Comparison of ENCODE assay signal across 8 cellular contexts in genomic region chr10:22713853-22714523, GRCh38. TPM values are rescaled to one million over a fixed set of nuclear protein-coding genes. Genes with fewer than 3 reads are reported as not detected.
DNase-seq lines count a peak whose midpoint lies in the region; ATAC-seq, FAIRE-seq and TF ChIP-seq lines count a peak whose summit lies in the region.

No MANE protein-coding gene starts in this region.

- peak overlapping the region; percentile 94 for H3K4me3 Mint-ChIP-seq in CD8-positive, alpha-beta T cell
- H3K4me3 Mint-ChIP-seq in naive thymus-derived CD4-positive, alpha-beta T cell: peak overlapping the region; percentile 78 to 97 (median 88)
- H3K4me3 Mint-ChIP-seq in type B pancreatic cell: peak overlapping the region; percentile 83

- peak overlapping the region; percentile 97 for H3K4me2 ChIP-seq in endothelial cell of umbilical vein (ENCODE audit: insufficient read depth, low read length)

- no peaks in the 10 kb centered on the region for H3K9me1 ChIP-seq in endothelial cell of umbilical vein (replicated peaks; ENCODE audit: control insufficient read depth, extremely low read depth, insufficient read depth, low read length)

- no peaks in the 10 kb centered on the region for H3K27me3 Mint-ChIP-seq in CD8-positive, alpha-beta T cell (ENCODE audit: low read depth)
- peaks cover 0 to 6% (median 0%) of the 10 kb centered on the region in 5 donors for H3K27me3 Mint-ChIP-seq in naive thymus-derived CD4-positive, alpha-beta T cell
- peaks cover 11% of the 10 kb centered on the region for H3K27me3 Mint-ChIP-seq in type B pancreatic cell

- intact Hi-C loops in CD8-positive, alpha-beta T cell (cut with DNase I, micrococcal nuclease): loop anchor here (1.0 to 10.0 kb wide), 6 partner anchors 59 to 1179 kb away; partner anchors contain the start of gene MLLT10 (in 1 of the 2)
- intact Hi-C loops in endothelial cell of umbilical vein (cut with micrococcal nuclease): loop anchor here (1.0 to 10.0 kb wide), 10 partner anchors 65 to 712 kb away; partner anchors contain the start of genes COMMD3 and DNAJC1
- intact Hi-C loops in naive thymus-derived CD4-positive, alpha-beta T cell (cut with micrococcal nuclease): loop anchor here (1.0 to 10.0 kb wide), 20 partner anchors 13 to 1179 kb away; partner anchors contain the start of genes DNAJC1 (in 2 of the 2), BMI1 (in 1 of the 2), COMMD3 (in 1 of the 2) and MLLT10 (in 1 of the 2)

- FAIRE-seq in endothelial cell of umbilical vein (lab: Jason Lieb, UNC): no peak

- peak overlapping the region; percentile 87 for H3K27ac Mint-ChIP-seq in CD8-positive, alpha-beta T cell
- peak overlapping the region in 7 of 9 donors; percentile 67 to 89 (median 83) for H3K27ac Mint-ChIP-seq in naive thymus-derived CD4-positive, alpha-beta T cell
- no peak overlapping the region for H3K27ac Mint-ChIP-seq in type B pancreatic cell

- no peak for TF ChIP-seq POLR2A in endothelial cell of umbilical vein (IDR thresholded peaks at IDR 0.05; ENCODE audit: low read depth, low read length)

- H2AFZ ChIP-seq in endothelial cell of umbilical vein (ENCODE audit: low read depth, low read length): peak overlapping the region; percentile 97

- peaks cover 44% of the 10 kb centered on the region for H3K79me2 ChIP-seq in endothelial cell of umbilical vein (ENCODE audit: control insufficient read depth, insufficient read depth, low read length)

- peaks cover 13% of the 10 kb centered on the region for H3K36me3 Mint-ChIP-seq in CD8-positive, alpha-beta T cell
- H3K36me3 Mint-ChIP-seq in naive thymus-derived CD4-positive, alpha-beta T cell: peaks cover 0 to 10% (median 3%) of the 10 kb centered on the region in 5 donors
- no peaks in the 10 kb centered on the region for H3K36me3 Mint-ChIP-seq in type B pancreatic cell

- H3K27ac ChIP-seq in CD8-positive, alpha-beta T cell (ENCODE audit: low read depth, low read length): peak overlapping the region; percentile 78
- peak overlapping the region; percentile 55 for H3K27ac ChIP-seq in endothelial cell of umbilical vein (ENCODE audit: insufficient read depth, low read depth, low read length)
- H3K27ac ChIP-seq in naive thymus-derived CD4-positive, alpha-beta T cell (ENCODE audit: low read depth, low read length): peak overlapping the region; percentile 84

- H3K4me1 ChIP-seq in CD8-positive, alpha-beta T cell (ENCODE audit: insufficient read depth, low read length): peaks cover 32% of the 10 kb centered on the region
- peaks cover 17% of the 10 kb centered on the region for H3K4me1 ChIP-seq in endothelial cell of umbilical vein (ENCODE audit: control insufficient read depth, extremely low read depth, insufficient read depth, low read length)
- peaks cover 18 to 29% of the 10 kb centered on the region in 2 donors for H3K4me1 ChIP-seq in naive thymus-derived CD4-positive, alpha-beta T cell (ENCODE audit: control insufficient read depth in 2 of 2, insufficient read depth in 2 of 2, low read length in 2 of 2)

- no peaks in the 10 kb centered on the region for H3K9me3 Mint-ChIP-seq in CD8-positive, alpha-beta T cell
- H3K9me3 Mint-ChIP-seq in naive thymus-derived CD4-positive, alpha-beta T cell: no peaks in the 10 kb centered on the region
- H3K9me3 Mint-ChIP-seq in type B pancreatic cell: no peaks in the 10 kb centered on the region

- H3K4me3 ChIP-seq in CD8-positive, alpha-beta T cell (ENCODE audit: low read depth, low read length): peak overlapping the region; percentile 61
- peak overlapping the region; percentile 89 to 100 (median 89) for H3K4me3 ChIP-seq in endothelial cell of umbilical vein (replicated peaks in 1 of 3; ENCODE audit: insufficient read depth in 1 of 3, low read depth in 1 of 3, low read length in 3 of 3)
- H3K4me3 ChIP-seq in naive thymus-derived CD4-positive, alpha-beta T cell (ENCODE audit: low read length): peak overlapping the region; percentile 89

- POLR2A ChIA-PET in CD8-positive, alpha-beta T cell (lab: Charles Lee): interaction anchor here (0.9 to 4.9 kb wide), 11 partner anchors 11 to 109 kb away, joined by 3 to 38 read pairs (median 6); no protein-coding TSS in a partner anchor
- POLR2A ChIA-PET in endothelial cell of umbilical vein (lab: Charles Lee): no interaction called here
- POLR2A ChIA-PET in naive thymus-derived CD4-positive, alpha-beta T cell (lab: Charles Lee): interaction anchor here (0.7 to 4.9 kb wide), 15 partner anchors 19 to 271 kb away, joined by 3 to 71 read pairs (median 7); no protein-coding TSS in a partner anchor

- peaks cover 37% of the 10 kb centered on the region for H3K4me1 Mint-ChIP-seq in CD8-positive, alpha-beta T cell (ENCODE audit: low read depth)
- H3K4me1 Mint-ChIP-seq in naive thymus-derived CD4-positive, alpha-beta T cell: peaks cover 30 to 45% (median 40%) of the 10 kb centered on the region in 7 donors
- H3K4me1 Mint-ChIP-seq in type B pancreatic cell (ENCODE audit: unreplicated experiment): peaks cover 6% of the 10 kb centered on the region

- no peaks in the 10 kb centered on the region for H3K36me3 ChIP-seq in CD8-positive, alpha-beta T cell (ENCODE audit: insufficient read depth, low read length)
- H3K36me3 ChIP-seq in endothelial cell of umbilical vein (ENCODE audit: control insufficient read depth in 2 of 2, extremely low read depth in 1 of 2, insufficient read depth in 2 of 2, low read length in 2 of 2): no peaks in the 10 kb centered on the region
- peaks cover 0 to 5% (median 0%) of the 10 kb centered on the region in 3 experiments for H3K36me3 ChIP-seq in naive thymus-derived CD4-positive, alpha-beta T cell (ENCODE audit: control insufficient read depth in 2 of 3, insufficient read depth in 3 of 3, low read length in 3 of 3)

- no peaks in the 10 kb centered on the region for H3K27me3 ChIP-seq in CD8-positive, alpha-beta T cell (ENCODE audit: insufficient read depth, low read length)
- H3K27me3 ChIP-seq in endothelial cell of umbilical vein (ENCODE audit: control insufficient read depth in 2 of 2, insufficient read depth in 2 of 2, low read length in 2 of 2): no peaks in the 10 kb centered on the region
- H3K27me3 ChIP-seq in naive thymus-derived CD4-positive, alpha-beta T cell (ENCODE audit: control insufficient read depth in 2 of 2, insufficient read depth in 2 of 2, low read length in 2 of 2): no peaks in the 10 kb centered on the region

- no TSS peak for BruUV-seq in endothelial cell of umbilical vein (replicated peaks; lab: Mats Ljungman, UMichigan)

- ATAC-seq in CD8-positive, alpha-beta T cell: peak; percentile 35
- ATAC-seq in GM21576 (IDR thresholded peaks at IDR 0.05; ENCODE audit: unreplicated experiment): peak; percentile 20
- ATAC-seq in naive thymus-derived CD4-positive, alpha-beta T cell: peak; percentile 52

- H3K9me3 ChIP-seq in CD8-positive, alpha-beta T cell (ENCODE audit: low read length): no peaks in the 10 kb centered on the region
- H3K9me3 ChIP-seq in endothelial cell of umbilical vein (replicated peaks; ENCODE audit: control insufficient read depth, insufficient read depth, low read length): no peaks in the 10 kb centered on the region
- no peaks in the 10 kb centered on the region for H3K9me3 ChIP-seq in naive thymus-derived CD4-positive, alpha-beta T cell (ENCODE audit: control insufficient read depth in 2 of 3, low read length in 3 of 3)

- peak overlapping the region; percentile 78 for H3K9ac ChIP-seq in endothelial cell of umbilical vein (replicated peaks; ENCODE audit: extremely low read depth, insufficient read depth, low read length)

- CTCF ChIA-PET in CD8-positive, alpha-beta T cell (lab: Charles Lee): interaction anchor here (0.7 to 3.5 kb wide), 8 partner anchors 15 to 275 kb away, joined by 3 to 14 read pairs (median 4); no protein-coding TSS in a partner anchor
- CTCF ChIA-PET in endothelial cell of umbilical vein (lab: Charles Lee): interaction anchor here (1.1 to 2.7 kb wide), 5 partner anchors 13 to 275 kb away, joined by 3 to 15 read pairs (median 3); no protein-coding TSS in a partner anchor
- CTCF ChIA-PET in naive thymus-derived CD4-positive, alpha-beta T cell (lab: Charles Lee): interaction anchor here (1.1 to 2.0 kb wide), 2 partner anchors 23 to 58 kb away, joined by 3 to 7 read pairs; no protein-coding TSS in a partner anchor

- dilution Hi-C loops in endothelial cell of umbilical vein (cut with MboI; ENCODE audit: extremely low pct_ligation_motif_present, low sequenced_read_pairs): no loop called here

- TF ChIP-seq CTCF in CD8-positive, alpha-beta T cell (IDR thresholded peaks at IDR 0.05): no peak
- no peak for TF ChIP-seq CTCF in endothelial cell of umbilical vein (IDR thresholded peaks at IDR 0.05; ENCODE audit: extremely low read depth in 1 of 2, insufficient read depth in 1 of 2, low read depth in 1 of 2, low read length in 2 of 2)
- TF ChIP-seq CTCF in type B pancreatic cell (conservative IDR thresholded peaks at IDR 0.05): no peak

- H4K20me1 ChIP-seq in endothelial cell of umbilical vein (replicated peaks; ENCODE audit: control insufficient read depth, extremely low read depth, insufficient read depth, low read length): peaks cover 5% of the 10 kb centered on the region

- in situ Hi-C loops in KBM-7 (cut with MboI; ENCODE audit: low pct_unique_long_range_greater_than_20kb, low sequenced_read_pairs): no loop called here

- peak in 5 of 7 experiments; percentile 6 to 50 (median 45) for DNase-seq in CD8-positive, alpha-beta T cell
- DNase-seq in KBM-7 (peak; percentile 47), endothelial cell of umbilical vein (ENCODE audit: low read depth, low spot score) (peak; percentile 29), type B pancreatic cell (ENCODE audit: extremely low spot score, unreplicated experiment) (no peak), iPS-NIHi7 (ENCODE audit: extremely low spot score) (no peak)
- DNase-seq in activated CD4-positive, alpha-beta T cell treated with anti-CD3 and anti-CD28 coated beads for 1 hour: peak; percentile 23
- peak in 5 of 9 donors; percentile 37 to 56 (median 48) for DNase-seq in naive thymus-derived CD4-positive, alpha-beta T cell

TF ChIP-seq in endothelial cell of umbilical vein, 7 proteins besides CTCF, POLR2A, EP300 and RAD21 (continues in another document):
- TF ChIP-seq EZH2 (IDR thresholded peaks at IDR 0.05; ENCODE audit: borderline replicate concordance, low read depth, low read length, severe bottlenecking) (no peak), GATA2 (IDR thresholded peaks at IDR 0.05; ENCODE audit: insufficient read depth, insufficient read length, low read depth, low read length) (no peak)

RNA-seq across cellular contexts. Expression of gene PIP4K2A, which starts 0.4 kb away (rescaled TPM):
- 10 to 100 TPM; 82.5 to 89.5 TPM for total RNA-seq in CD8-positive, alpha-beta T cell
- 32.6 and 35.4 TPM in 2 replicates for total RNA-seq in endothelial cell of umbilical vein
- polyA plus RNA-seq in endothelial cell of umbilical vein: 10.3 and 11.8 TPM in 2 replicates
- 12.5 and 12.8 TPM in 2 replicates for polyA plus RNA-seq in endothelial cell of umbilical vein (2011; cell fraction: cytosol; rRNA removed)
- polyA plus RNA-seq in endothelial cell of umbilical vein (2011; cell fraction: nucleus; rRNA removed): 10.8 and 13.0 TPM in 2 replicates
- polyA plus RNA-seq in endothelial cell of umbilical vein (2012): 21.8 and 24.4 TPM in 2 replicates
- polyA minus RNA-seq in endothelial cell of umbilical vein: 25.4 and 36.8 TPM in 2 replicates
- polyA minus RNA-seq in endothelial cell of umbilical vein (2011; cell fraction: cytosol; rRNA and poly(A)+ RNA removed): 6.3 TPM
- 21.9 and 30.8 TPM in 2 replicates for polyA minus RNA-seq in endothelial cell of umbilical vein (2011; cell fraction: nucleus; rRNA and poly(A)+ RNA removed)
- total RNA-seq in naive thymus-derived CD4-positive, alpha-beta T cell: 100 to 1,000 TPM; 110 to 152 (median 140) TPM
- polyA plus RNA-seq in naive thymus-derived CD4-positive, alpha-beta T cell: 10 to 100 TPM; 40.9 to 43.5 TPM
- 15.7 and 26.3 TPM in 2 replicates for total RNA-seq in type B pancreatic cell (ENCODE audit: low replicate concordance)

Comparison
In these comparisons a context has a peak if more than half of its experiments do, and no peak if none do; other contexts are left out.
1. DNase-seq: peak in CD8-positive, alpha-beta T cell (5 of 7), KBM-7 (single experiment), activated CD4-positive, alpha-beta T cell treated with anti-CD3 and anti-CD28 coated beads for 1 hour (single experiment), endothelial cell of umbilical vein (single experiment) and naive thymus-derived CD4-positive, alpha-beta T cell (5 of 9); none in type B pancreatic cell (single experiment) and iPS-NIHi7 (single experiment).
2. Peak in every context shown above with its lines, with median percentiles within 50 percentile points of each other: ATAC-seq, H3K27ac ChIP-seq, H3K4me3 ChIP-seq and H3K4me3 Mint-ChIP-seq.